Comparison of ENCODE assay signal across 25 cellular contexts in genomic region chr7:123641901-123642300, GRCh38. TPM values are rescaled to one million over a fixed set of nuclear protein-coding genes. Genes with fewer than 3 reads are reported as not detected.
"Had no signal": no experiment of that assay in that cellular context is flagged by ENCODE, and none has a peak within 500 bp of the region (broad histone marks: within the 10 kb centered on the region; RNA-seq: fewer than 3 reads in every experiment).

No MANE protein-coding gene starts in this region.

- DNase-seq: activated CD4-positive, alpha-beta T cell treated with anti-CD3 and anti-CD28 coated beads for 4 hours; activated CD8-positive, alpha-beta memory T cell treated with anti-CD3 and anti-CD28 coated beads, Interleukin-2, amount 50 U/mL, for 4 hours; activated CD8-positive, alpha-beta T cell treated with anti-CD3 and anti-CD28 coated beads for 36 hours; activated gamma-delta T cell treated with Interleukin-2 at 50 U/mL for 16 hours; activated naive CD4-positive, alpha-beta T cell treated with anti-CD3 and anti-CD28 coated beads, Interleukin-2, amount 10 ng/mL, durations not matched to agents 7 days and 5 days; activated naive CD8-positive, alpha-beta T cell treated with anti-CD3 and anti-CD28 coated beads for 36 hours; activated T-cell treated with anti-CD3 and anti-CD28 coated beads, Interleukin-2, amount 50 U/mL, for 72 hours; anterior cingulate cortex; KG1; NCI-H1048; NCI-H1930; NCI-H345; NCI-H510A; NCI-H526 treated with DMSO at 0.1 percent for 48 hours; NCI-H82; SJCRH30; SK-N-SH had no signal

- H3K36me3 ChIP-seq: SJCRH30 had no signal

- H3K4me3 ChIP-seq: SJCRH30 had no signal

- H3K27ac ChIP-seq: SJCRH30 had no signal

- H3K27me3 ChIP-seq: SJCRH30 had no signal

- H3K9me3 ChIP-seq: SJCRH30, SK-N-SH had no signal

- ATAC-seq: activated CD4-positive, CD25-positive, alpha-beta regulatory T cell treated with anti-CD3 and anti-CD28 coated beads, Interleukin-2, amount 50 U/mL, for 24 hours; activated CD8-positive, alpha-beta T cell treated with anti-CD3 and anti-CD28 coated beads for 36 hours; activated T-cell treated with anti-CD3 and anti-CD28 coated beads, Interleukin-2, amount 50 U/mL, for 72 hours had no signal

RNA-seq across cellular contexts. Expression of gene LMOD2, which starts 13.8 kb away (rescaled TPM):
- total RNA-seq: activated CD8-positive, alpha-beta T cell treated with anti-CD3 and anti-CD28 coated beads for 36 hours; activated naive CD8-positive, alpha-beta T cell treated with anti-CD3 and anti-CD28 coated beads for 36 hours; activated T-cell treated with anti-CD3 and anti-CD28 coated beads, Interleukin-2, amount 50 U/mL, for 72 hours; activated T-helper 2 cell treated with anti-CD3 and anti-CD28 coated beads, Interferon-gamma antibody, Interleukin-2, Interleukin-4, amounts not matched to agents 10 μg/mL and 5 μg/mL and 100 μg/mL, durations not matched to agents 14 hours and 24 hours and 36 hours; LHCN-M2; M059J; OCI-LY7; RPMI7951; T-helper 1 cell treated with Interleukin-12 subunit alpha and Interleukin-12 subunit beta and Interleukin-4 antibody, amounts not matched to agents 30 ng/mL and 1 ng/mL, for 36 hours had no signal
- polyA plus RNA-seq: IgD-negative memory B cell, SK-N-SH had no signal

RNA-seq across cellular contexts. Expression of gene ASB15, which starts 40.3 kb away (rescaled TPM):
- total RNA-seq: activated CD8-positive, alpha-beta T cell treated with anti-CD3 and anti-CD28 coated beads for 36 hours; activated naive CD8-positive, alpha-beta T cell treated with anti-CD3 and anti-CD28 coated beads for 36 hours; activated T-cell treated with anti-CD3 and anti-CD28 coated beads, Interleukin-2, amount 50 U/mL, for 72 hours; activated T-helper 2 cell treated with anti-CD3 and anti-CD28 coated beads, Interferon-gamma antibody, Interleukin-2, Interleukin-4, amounts not matched to agents 10 μg/mL and 5 μg/mL and 100 μg/mL, durations not matched to agents 14 hours and 24 hours and 36 hours; LHCN-M2; M059J; OCI-LY7; SJCRH30; T-helper 1 cell treated with Interleukin-12 subunit alpha and Interleukin-12 subunit beta and Interleukin-4 antibody, amounts not matched to agents 30 ng/mL and 1 ng/mL, for 36 hours had no signal
- polyA plus RNA-seq: IgD-negative memory B cell, SK-N-SH had no signal
